27 cellular contexts compared by ENCODE assay signal in genomic region chrX:115031989-115032388, GRCh38.
"Had no signal": no experiment of that assay in that cellular context is flagged by ENCODE, and none has a peak within 500 bp of the region (broad histone marks: within the 10 kb centered on the region; RNA-seq: fewer than 3 reads in every experiment).

No MANE protein-coding gene starts in this region.

- H3K4me3 Mint-ChIP-seq: activated CD8-positive, alpha-beta T cell treated with anti-CD3 and anti-CD28 coated beads for 36 hours; activated naive CD8-positive, alpha-beta T cell treated with anti-CD3 and anti-CD28 coated beads, Interleukin-2, amount 10 ng/mL, durations not matched to agents 7 days and 5 days; activated T-cell treated with anti-CD3 and anti-CD28 coated beads, Interleukin-2, amount 50 U/mL, for 72 hours; central memory CD8-positive, alpha-beta T cell; T-helper 17 cell had no signal

- H3K9ac ChIP-seq: KMS-11 had no signal

- H3K27ac Mint-ChIP-seq: activated CD8-positive, alpha-beta T cell treated with anti-CD3 and anti-CD28 coated beads for 36 hours; activated naive CD8-positive, alpha-beta T cell treated with anti-CD3 and anti-CD28 coated beads, Interleukin-2, amount 10 ng/mL, durations not matched to agents 7 days and 5 days; activated T-cell treated with anti-CD3 and anti-CD28 coated beads, Interleukin-2, amount 50 U/mL, for 72 hours; activated T-helper 2 cell treated with anti-CD3 and anti-CD28 coated beads, Interferon-gamma antibody, Interleukin-2, Interleukin-4, amounts not matched to agents 10 μg/mL and 5 μg/mL and 100 μg/mL, durations not matched to agents 14 hours and 24 hours and 36 hours; T-helper 17 cell had no signal

- H3K36me3 Mint-ChIP-seq: activated naive CD8-positive, alpha-beta T cell treated with anti-CD3 and anti-CD28 coated beads, Interleukin-2, amount 10 ng/mL, durations not matched to agents 7 days and 5 days had no signal

- H3K27ac ChIP-seq: adrenal gland, body of pancreas, KMS-11, Peyer's patch, SJSA1 had no signal

- DNase-seq: activated CD4-positive, alpha-beta T cell treated with anti-CD3 and anti-CD28 coated beads for 4 hours; activated CD8-positive, alpha-beta memory T cell treated with anti-CD3 and anti-CD28 coated beads, Interleukin-2, amount 50 U/mL, for 4 hours; activated CD8-positive, alpha-beta T cell treated with anti-CD3 and anti-CD28 coated beads for 36 hours; activated gamma-delta T cell treated with Interleukin-2 at 50 U/mL for 16 hours; activated naive CD4-positive, alpha-beta T cell treated with anti-CD3 and anti-CD28 coated beads, Interleukin-2, amount 50 U/mL, for 16 hours; activated naive CD8-positive, alpha-beta T cell treated with anti-CD3 and anti-CD28 coated beads, Interleukin-2, amount 10 ng/mL, durations not matched to agents 7 days and 5 days; activated T-cell treated with anti-CD3 and anti-CD28 coated beads, Interleukin-2, amount 50 U/mL, for 72 hours; adrenal gland; aorta; body of pancreas; NCI-H1092; NCI-H1417; NCI-H2029; NCI-H345; NCI-H510A; NCI-H526 treated with DMSO at 0.1 percent for 48 hours; NCI-H82; Peyer's patch; SHP77; T-helper 17 cell; T1000 had no signal

- H3K36me3 ChIP-seq: adrenal gland, Peyer's patch, SJSA1 had no signal

- H3K27me3 Mint-ChIP-seq: activated CD8-positive, alpha-beta T cell treated with anti-CD3 and anti-CD28 coated beads for 36 hours; activated naive CD8-positive, alpha-beta T cell treated with anti-CD3 and anti-CD28 coated beads, Interleukin-2, amount 10 ng/mL, durations not matched to agents 7 days and 5 days; central memory CD8-positive, alpha-beta T cell; T-helper 17 cell had no signal

- H3K4me3 ChIP-seq: adrenal gland, body of pancreas, Peyer's patch, SJSA1 had no signal

- H3K9me3 Mint-ChIP-seq: activated CD8-positive, alpha-beta T cell treated with anti-CD3 and anti-CD28 coated beads for 36 hours; activated naive CD8-positive, alpha-beta T cell treated with anti-CD3 and anti-CD28 coated beads, Interleukin-2, amount 10 ng/mL, durations not matched to agents 7 days and 5 days; activated T-helper 2 cell treated with anti-CD3 and anti-CD28 coated beads, Interferon-gamma antibody, Interleukin-2, Interleukin-4, amounts not matched to agents 10 μg/mL and 5 μg/mL and 100 μg/mL, durations not matched to agents 14 hours and 24 hours and 36 hours; central memory CD8-positive, alpha-beta T cell had no signal

- H3K27me3 ChIP-seq: body of pancreas, Peyer's patch, SJSA1 had no signal

- H3K4me1 ChIP-seq: adrenal gland, body of pancreas, Peyer's patch, SJSA1 had no signal

- FAIRE-seq: TTC549 had no signal

- H3K9me3 ChIP-seq: adrenal gland, body of pancreas, Peyer's patch, SJSA1 had no signal

- ATAC-seq: activated CD4-positive, CD25-positive, alpha-beta regulatory T cell treated with anti-CD3 and anti-CD28 coated beads, Interleukin-2, amount 50 U/mL, for 24 hours; activated CD8-positive, alpha-beta T cell treated with anti-CD3 and anti-CD28 coated beads for 36 hours; activated T-cell treated with anti-CD3 and anti-CD28 coated beads, Interleukin-2, amount 50 U/mL, for 72 hours; body of pancreas; T-helper 17 cell had no signal

- H3K4me2 ChIP-seq: KMS-11 had no signal

- H3K4me1 Mint-ChIP-seq: activated naive CD8-positive, alpha-beta T cell treated with anti-CD3 and anti-CD28 coated beads, Interleukin-2, amount 10 ng/mL, durations not matched to agents 7 days and 5 days; central memory CD8-positive, alpha-beta T cell; T-helper 17 cell had no signal
